ENCODE assay signal across 17 cellular contexts in genomic region chr14:24075485-24076301, GRCh38. TPM values are rescaled to one million over a fixed set of nuclear protein-coding genes. Genes with fewer than 3 reads are reported as not detected.
DNase-seq lines count a peak whose midpoint lies in the region; ATAC-seq and TF ChIP-seq lines count a peak whose summit lies in the region.
"Had no signal": no experiment of that assay in that cellular context is flagged by ENCODE, and none has a peak within 500 bp of the region (broad histone marks: within the 10 kb centered on the region; RNA-seq: fewer than 3 reads in every experiment).

No MANE protein-coding gene starts in this region.

- no peak for TF ChIP-seq CTCF in Caco-2 (IDR thresholded peaks at IDR 0.05; ENCODE audit: insufficient read depth in 1 of 2, low read depth in 1 of 2, low read length in 1 of 2, severe bottlenecking in 1 of 2, unreplicated experiment in 1 of 2)

- POLR2A ChIA-PET in Caco-2 (lab: Charles Lee), result no interaction called here

- H3K4me1 ChIP-seq in Karpas-422 (ENCODE audit: low read length) (peaks cover 33% of the 10 kb centered on the region), Caco-2 (peaks cover 3% of the 10 kb centered on the region; the same call in 1 of the 2 replicates)

- H3K9ac ChIP-seq in Karpas-422 (ENCODE audit: low read length), result no peak overlapping the region

- no peaks in the 10 kb centered on the region for H3K9me2 ChIP-seq in Karpas-422 (replicated peaks; ENCODE audit: insufficient read depth, low read length)

- intact Hi-C loops in left colon (cut with DNase I, micrococcal nuclease) (no loop called here), Caco-2 (cut with micrococcal nuclease; ENCODE audit: unreplicated experiment) (no loop called here), sciatic nerve (cut with DNase I) (no loop called here)

- H3K36me3 ChIP-seq in Karpas-422 (ENCODE audit: insufficient read depth, low read length) (no peaks in the 10 kb centered on the region), Caco-2 (ENCODE audit: control insufficient read depth, insufficient read depth, low read length) (no peaks in the 10 kb centered on the region)

- no peaks in the 10 kb centered on the region for H3K9me3 Mint-ChIP-seq in Caco-2 (ENCODE audit: unreplicated experiment)
- H3K9me3 Mint-ChIP-seq: CD8-positive, alpha-beta T cell had no signal

- H3K4me2 ChIP-seq in Karpas-422 (ENCODE audit: low read depth, low read length, poor library complexity, severe bottlenecking), result no peak overlapping the region
- H3K4me2 ChIP-seq: smooth muscle cell had no signal

- H3K27me3 ChIP-seq in Karpas-422 (ENCODE audit: low read length) (no peaks in the 10 kb centered on the region), Caco-2 (replicated peaks; ENCODE audit: control insufficient read depth, insufficient read depth, low read length) (no peaks in the 10 kb centered on the region; the same call in 1 of the 2 replicates)

- no peaks in the 10 kb centered on the region for H3K79me2 ChIP-seq in Karpas-422 (ENCODE audit: low read length)

- no peaks in the 10 kb centered on the region for H4K20me1 ChIP-seq in Karpas-422 (ENCODE audit: insufficient read depth, low read depth, low read length)

- CTCF ChIA-PET in Caco-2 (lab: Charles Lee), result interaction anchor here (0.5 kb wide), 1 partner anchor 31 kb away, joined by 5 read pairs; no protein-coding TSS in a partner anchor

- no peak overlapping the region for H3K4me3 ChIP-seq in Karpas-422 (ENCODE audit: low read length)
- H3K4me3 ChIP-seq in Caco-2 (ENCODE audit: low read depth, low read length), result no peak overlapping the region
- H3K4me3 ChIP-seq: smooth muscle cell had no signal

- peak overlapping the region; percentile 58; the same call in 1 of the 2 replicates for H2AFZ ChIP-seq in Karpas-422 (ENCODE audit: low read length)

- H3K36me3 Mint-ChIP-seq in Caco-2 (ENCODE audit: insufficient read depth, unreplicated experiment), result peaks cover 5% of the 10 kb centered on the region
- H3K36me3 Mint-ChIP-seq: CD8-positive, alpha-beta T cell had no signal

- no peaks in the 10 kb centered on the region for H3K27me3 Mint-ChIP-seq in Caco-2 (ENCODE audit: insufficient read depth, unreplicated experiment)

- no TSS peak for BruUV-seq in Caco-2 (replicated peaks; lab: Mats Ljungman, UMichigan)

- ATAC-seq in GM19023 (IDR thresholded peaks at IDR 0.05; ENCODE audit: unreplicated experiment) (peak; percentile 53), left colon (peak; percentile 51), sciatic nerve (no peak)
- ATAC-seq: CD8-positive, alpha-beta T cell; SK-N-SH treated with all-trans-retinoic acid at 6 μM for 48 hours had no signal

- no peak overlapping the region for H3K27ac Mint-ChIP-seq in Caco-2 (ENCODE audit: unreplicated experiment)
- H3K27ac Mint-ChIP-seq: CD8-positive, alpha-beta T cell had no signal

- peaks cover 9% of the 10 kb centered on the region for H3K4me1 Mint-ChIP-seq in Caco-2 (ENCODE audit: low read depth, unreplicated experiment)

- H3K4me3 Mint-ChIP-seq in Caco-2 (ENCODE audit: unreplicated experiment), result no peak overlapping the region
- H3K4me3 Mint-ChIP-seq: CD8-positive, alpha-beta T cell had no signal

- no peaks in the 10 kb centered on the region for H3K9me3 ChIP-seq in Karpas-422 (ENCODE audit: low read length)
- no peaks in the 10 kb centered on the region for H3K9me3 ChIP-seq in Caco-2

- DNase-seq in NCI-H1417 (lab: John Stamatoyannopoulos, UW), result peak in 2 of 3 experiments; percentile 14 to 15
- no peak for DNase-seq in NCI-H1417 treated with DMSO at 0.1 percent for 48 hours (lab: John Stamatoyannopoulos, UW)
- peak; percentile 63 for DNase-seq in Karpas-422
- no peak for DNase-seq in left colon
- DNase-seq in Caco-2, result no peak
- DNase-seq in sciatic nerve (ENCODE audit: low spot score), result no peak
- no peak for DNase-seq in A172 (ENCODE audit: low spot score)
- DNase-seq: KG1, NCI-H2029 treated with DMSO at 0.1 percent for 48 hours had no signal

- H3K27ac ChIP-seq in Karpas-422 (ENCODE audit: low read length), result no peak overlapping the region

RNA-seq across cellular contexts. Expression of gene CPNE6, which starts 4.3 kb away (rescaled TPM):
- total RNA-seq in Karpas-422 (2014; rRNA removed; shearing (Covaris generic); ENCODE audit: low replicate concordance), result 0.04 and 1.3 TPM in 2 replicates
- under 1 TPM; 0.28 to 0.31 TPM for total RNA-seq in left colon
- not detected in 2 replicates for total RNA-seq in Caco-2 (2022)
- not detected for total RNA-seq in sciatic nerve
- not detected in 2 replicates for total RNA-seq in A172 (2014; rRNA removed; shearing (Covaris generic))
- total RNA-seq: CD8-positive, alpha-beta T cell; chondrocyte; glomerular endothelial cell; mesenteric fat pad; omental fat pad; smooth muscle cell had no signal

RNA-seq across cellular contexts. Expression of gene PCK2, which starts 18.4 kb away (rescaled TPM):
- 106 and 151 TPM in 2 replicates for total RNA-seq in Karpas-422 (2014; rRNA removed; shearing (Covaris generic); ENCODE audit: low replicate concordance)
- total RNA-seq in left colon (100 to 1,000 TPM; 150 to 223 TPM), Caco-2 (2022) (132 and 146 TPM in 2 replicates), sciatic nerve (11.9 TPM)
- total RNA-seq in A172 (2014; rRNA removed; shearing (Covaris generic)), result 2.0 and 4.4 TPM in 2 replicates

RNA-seq across cellular contexts. Expression of gene CARMIL3, which starts 23.9 kb away (rescaled TPM):
- total RNA-seq in Karpas-422 (2014; rRNA removed; shearing (Covaris generic); ENCODE audit: low replicate concordance), result 58.4 and 110 TPM in 2 replicates
- 1 to 10 TPM; 1.1 to 3.4 TPM for total RNA-seq in left colon
- 0.88 and 1.00 TPM in 2 replicates for total RNA-seq in Caco-2 (2022)
- total RNA-seq in sciatic nerve, result 0.58 TPM
- 0.02 and 0.05 TPM in 2 replicates for total RNA-seq in A172 (2014; rRNA removed; shearing (Covaris generic))
- total RNA-seq: smooth muscle cell had no signal

RNA-seq across cellular contexts. Expression of gene DCAF11, which starts 38.9 kb away (rescaled TPM):
- 93.5 and 103 TPM in 2 replicates for total RNA-seq in Karpas-422 (2014; rRNA removed; shearing (Covaris generic); ENCODE audit: low replicate concordance)
- total RNA-seq in left colon (100 to 1,000 TPM; 101 to 107 TPM), Caco-2 (2022) (58.1 and 65.9 TPM in 2 replicates), sciatic nerve (47.6 TPM)
- total RNA-seq in A172 (2014; rRNA removed; shearing (Covaris generic)), result 32.4 and 63.4 TPM in 2 replicates

RNA-seq across cellular contexts. Expression of gene NRL, which starts 39.1 kb away (rescaled TPM):
- total RNA-seq in Karpas-422 (2014; rRNA removed; shearing (Covaris generic); ENCODE audit: low replicate concordance), result 1.5 and 2.5 TPM in 2 replicates
- 1 to 10 TPM; 1.2 to 1.5 TPM for total RNA-seq in left colon
- total RNA-seq in Caco-2 (2022), result 2.1 and 2.3 TPM in 2 replicates
- 2.9 TPM for total RNA-seq in sciatic nerve
- total RNA-seq in A172 (2014; rRNA removed; shearing (Covaris generic)), result 0.72 TPM in 1 of 2 replicates, not detected in the other

Comparison
In these comparisons a context has a peak if more than half of its experiments do, and no peak if none do; other contexts are left out.
1. DNase-seq: peak in NCI-H1417 (2 of 3) and Karpas-422 (single experiment); none in NCI-H1417 treated with DMSO at 0.1 percent for 48 hours (single experiment), left colon (0 of 2), Caco-2 (0 of 2), sciatic nerve (single experiment) and A172 (single experiment).
2. RNA of gene CARMIL3, which starts 23.9 kb away (total RNA-seq): 58.4 to 110 TPM in Karpas-422; 1.1 to 3.4 TPM in left colon, 0.88 to 1.00 TPM in Caco-2, 0.58 TPM in sciatic nerve (single experiment) and 0.02 to 0.05 TPM in A172; every median in the first group is over 10 times any median in the second.